ENCODE assay signal across 1 cellular context in genomic region chr9:35073276-35073607, GRCh38.
TF ChIP-seq lines count a peak whose summit lies in the region.

No MANE protein-coding gene starts in this region.

TF ChIP-seq in K562, 482 proteins besides CTCF, POLR2A, EP300 and RAD21:
- TF ChIP-seq NFATC3 (IDR thresholded peaks at IDR 0.05) (no peak), ZNF583 (CRISPR knock-in tag; IDR thresholded peaks at IDR 0.05) (no peak), E2F1 (CRISPR knock-in tag; IDR thresholded peaks at IDR 0.05) (no peak), HMGXB4 (CRISPR knock-in tag; IDR thresholded peaks at IDR 0.05) (no peak), CXXC5 (CRISPR knock-in tag; IDR thresholded peaks at IDR 0.05) (no peak), SREBF2 (CRISPR knock-in tag; IDR thresholded peaks at IDR 0.05) (no peak), MAZ (CRISPR knock-in tag; conservative IDR thresholded peaks at IDR 0.05 in 1 of 2, IDR thresholded peaks at IDR 0.05 in 1 of 2) (no peak), TFAP4 (CRISPR knock-in tag; IDR thresholded peaks at IDR 0.05; ENCODE audit: borderline replicate concordance) (no peak), TCF7 (IDR thresholded peaks at IDR 0.05; ENCODE audit: borderline replicate concordance) (no peak), ZNF609 (CRISPR knock-in tag; IDR thresholded peaks at IDR 0.05; ENCODE audit: borderline replicate concordance) (no peak), MGA (IDR thresholded peaks at IDR 0.05) (no peak), PYGO2 (tag; IDR thresholded peaks at IDR 0.05) (no peak), MCM7 (IDR thresholded peaks at IDR 0.05) (no peak)
